ENCODE assay signal across 9 cellular contexts in genomic region chr5:95842955-95843544, GRCh38. TPM values are rescaled to one million over a fixed set of nuclear protein-coding genes. Genes with fewer than 3 reads are reported as not detected.
DNase-seq lines count a peak whose midpoint lies in the region; ATAC-seq, FAIRE-seq and TF ChIP-seq lines count a peak whose summit lies in the region.
"Had no signal": no experiment of that assay in that cellular context is flagged by ENCODE, and none has a peak within 500 bp of the region (broad histone marks: within the 10 kb centered on the region; RNA-seq: fewer than 3 reads in every experiment).

No MANE protein-coding gene starts in this region.

- ATAC-seq in GM18508 (IDR thresholded peaks at IDR 0.05; ENCODE audit: insufficient read depth, unreplicated experiment) (peak; percentile 89), HG02763 (IDR thresholded peaks at IDR 0.05; ENCODE audit: unreplicated experiment) (peak; percentile 93), gastroesophageal sphincter (peak; percentile 7)
- ATAC-seq in activated CD8-positive, alpha-beta memory T cell treated with anti-CD3 and anti-CD28 coated beads, Interleukin-2, amount 10 ng/mL, durations not matched to agents 7 days and 5 days: peak; percentile 81

- peaks cover 6% of the 10 kb centered on the region for H3K27me3 Mint-ChIP-seq in activated CD8-positive, alpha-beta memory T cell treated with anti-CD3 and anti-CD28 coated beads, Interleukin-2, amount 10 ng/mL, durations not matched to agents 7 days and 5 days

- TF ChIP-seq CTCF in gastroesophageal sphincter (IDR thresholded peaks at IDR 0.05) (peak in 1 of 4 experiments; percentile 23), spleen (IDR thresholded peaks at IDR 0.05 in 8 of 11, conservative IDR thresholded peaks at IDR 0.05 in 3 of 11) (peak in 8 of 11 experiments; percentile 26 to 50 (median 47))

- intact Hi-C loops in spleen (cut with DNase I; ENCODE audit: low total_unique reads): no loop called here

- H3K4me1 Mint-ChIP-seq in activated CD8-positive, alpha-beta memory T cell treated with anti-CD3 and anti-CD28 coated beads, Interleukin-2, amount 10 ng/mL, durations not matched to agents 7 days and 5 days: peaks cover 32% of the 10 kb centered on the region

- TF ChIP-seq EP300 in gastroesophageal sphincter (IDR thresholded peaks at IDR 0.05): no peak

- H3K9me3 ChIP-seq in gastroesophageal sphincter: no peaks in the 10 kb centered on the region
- H3K9me3 ChIP-seq in spleen: no peaks in the 10 kb centered on the region
- H3K9me3 ChIP-seq in small intestine (ENCODE audit: control insufficient read depth, low read depth): no peaks in the 10 kb centered on the region

- DNase-seq in NCI-H2029 treated with DMSO at 0.1 percent for 48 hours (lab: John Stamatoyannopoulos, UW) (peak; percentile 64), spleen (peak; percentile 92), small intestine (no peak), amniotic stem cell (lab: John Stamatoyannopoulos, UW) (no peak)
- peak; percentile 84 for DNase-seq in activated CD8-positive, alpha-beta memory T cell treated with anti-CD3 and anti-CD28 coated beads, Interleukin-2, amount 10 ng/mL, durations not matched to agents 7 days and 5 days

- FAIRE-seq in small intestine (lab: Jason Lieb, UNC): no peak
- FAIRE-seq: colon had no signal

- no peaks in the 10 kb centered on the region for H3K9me3 Mint-ChIP-seq in activated CD8-positive, alpha-beta memory T cell treated with anti-CD3 and anti-CD28 coated beads, Interleukin-2, amount 10 ng/mL, durations not matched to agents 7 days and 5 days (ENCODE audit: low read depth)

- no peaks in the 10 kb centered on the region for H3K36me3 Mint-ChIP-seq in activated CD8-positive, alpha-beta memory T cell treated with anti-CD3 and anti-CD28 coated beads, Interleukin-2, amount 10 ng/mL, durations not matched to agents 7 days and 5 days

- H3K27ac Mint-ChIP-seq in activated CD8-positive, alpha-beta memory T cell treated with anti-CD3 and anti-CD28 coated beads, Interleukin-2, amount 10 ng/mL, durations not matched to agents 7 days and 5 days: peak overlapping the region; percentile 73

- peak overlapping the region; percentile 30 for H3K4me3 Mint-ChIP-seq in activated CD8-positive, alpha-beta memory T cell treated with anti-CD3 and anti-CD28 coated beads, Interleukin-2, amount 10 ng/mL, durations not matched to agents 7 days and 5 days

- H3K4me3 ChIP-seq in gastroesophageal sphincter: no peak overlapping the region
- peak overlapping the region in 1 of 8 donors; percentile 22 for H3K4me3 ChIP-seq in spleen
- H3K4me3 ChIP-seq in small intestine (ENCODE audit: low read depth in 1 of 2, low read length in 2 of 2): no peak overlapping the region

- CTCF ChIA-PET in activated CD8-positive, alpha-beta memory T cell treated with anti-CD3 and anti-CD28 coated beads, Interleukin-2, amount 10 ng/mL, durations not matched to agents 7 days and 5 days (lab: Charles Lee): interaction anchor here (0.7 to 17.4 kb wide), 15 partner anchors 8 to 492 kb away, joined by 3 to 353 read pairs (median 5); partner anchors contain the start of genes GLRX and RFESD

- no peak for TF ChIP-seq POLR2A in gastroesophageal sphincter (IDR thresholded peaks at IDR 0.05)
- TF ChIP-seq POLR2A in spleen (IDR thresholded peaks at IDR 0.05): no peak

- H3K36me3 ChIP-seq in gastroesophageal sphincter (no peaks in the 10 kb centered on the region), spleen (no peaks in the 10 kb centered on the region), small intestine (ENCODE audit: control insufficient read depth in 2 of 2, insufficient read depth in 2 of 2, low read length in 2 of 2) (no peaks in the 10 kb centered on the region)

- H3K4me1 ChIP-seq in gastroesophageal sphincter (peaks cover 0 to 15% (median 3%) of the 10 kb centered on the region in 3 donors), spleen (peaks cover 6 to 64% (median 35%) of the 10 kb centered on the region in 6 donors), small intestine (ENCODE audit: control insufficient read depth in 2 of 2, insufficient read depth in 1 of 2, low read depth in 1 of 2, low read length in 1 of 2) (no peaks in the 10 kb centered on the region)

- H3K27me3 ChIP-seq in gastroesophageal sphincter (no peaks in the 10 kb centered on the region), spleen (replicated peaks in 1 of 7) (no peaks in the 10 kb centered on the region), small intestine (ENCODE audit: control insufficient read depth in 2 of 2, insufficient read depth in 2 of 2, low read length in 2 of 2) (no peaks in the 10 kb centered on the region)

- 77 to 84% methylated on average over 7 to 10 of the region's 11 CpGs for WGBS in gastroesophageal sphincter (ENCODE audit: low coverage in 1 of 2), 2 donors
- 14 to 29% (median 28%) methylated on average over 11 of the region's 11 CpGs for WGBS in spleen, 5 donors
- 57 to 70% (median 61%) methylated on average over 11 of the region's 11 CpGs for WGBS in small intestine, 3 donors

- H3K27ac ChIP-seq in gastroesophageal sphincter: peak overlapping the region in 2 of 4 donors; percentile 60 to 63
- H3K27ac ChIP-seq in spleen: peak overlapping the region in 7 of 8 donors; percentile 41 to 80 (median 64)
- H3K27ac ChIP-seq in small intestine (ENCODE audit: low read depth in 1 of 2, low read length in 1 of 2): peak overlapping the region in 1 of 2 donors; percentile 66

RNA-seq across cellular contexts. Expression of gene GLRX, which starts 20.5 kb away (rescaled TPM):
- 10 to 100 TPM; 65.3 to 67.1 TPM for total RNA-seq in activated CD8-positive, alpha-beta memory T cell treated with anti-CD3 and anti-CD28 coated beads, Interleukin-2, amount 10 ng/mL, durations not matched to agents 7 days and 5 days
- total RNA-seq in gastroesophageal sphincter (10 to 100 TPM; 20.2 to 65.3 (median 41.3) TPM), spleen (100 to 1,000 TPM in 2 of 7 donors, 10 to 100 TPM in 5; 59.3 to 130 (median 68.7) TPM)
- polyA plus RNA-seq in spleen (100 to 1,000 TPM in 2 of 3 donors, 10 to 100 TPM in 1; 85.2 to 149 (median 108) TPM), small intestine (100 to 1,000 TPM; 166 to 968 (median 721) TPM)

Comparison
In these comparisons a context has a peak if more than half of its experiments do, and no peak if none do; other contexts are left out.
1. ATAC-seq: peak in every context shown above with its lines; median percentile 93 in HG02763; 89 in GM18508; 81 in activated CD8-positive, alpha-beta memory T cell treated with anti-CD3 and anti-CD28 coated beads, Interleukin-2, amount 10 ng/mL, durations not matched to agents 7 days and 5 days; 7 in gastroesophageal sphincter.
2. DNase-seq: peak in NCI-H2029 treated with DMSO at 0.1 percent for 48 hours (single experiment), activated CD8-positive, alpha-beta memory T cell treated with anti-CD3 and anti-CD28 coated beads, Interleukin-2, amount 10 ng/mL, durations not matched to agents 7 days and 5 days (single experiment) and spleen (single experiment); none in small intestine (single experiment) and amniotic stem cell (single experiment).